Comparison of ENCODE assay signal across 1 cellular context in genomic region chr4:102781570-102781969, GRCh38.
TF ChIP-seq lines count a peak whose summit lies in the region.

No MANE protein-coding gene starts in this region.

TF ChIP-seq in K562, 482 proteins besides CTCF, POLR2A, EP300 and RAD21:
- no peak for TF ChIP-seq ZBTB1 (CRISPR knock-in tag; IDR thresholded peaks at IDR 0.05; ENCODE audit: borderline replicate concordance, low read depth)
- TF ChIP-seq POLR2AphosphoS5 (IDR thresholded peaks at IDR 0.05; ENCODE audit: control insufficient read depth, insufficient read depth, low read depth, low read length): no peak
- TF ChIP-seq CREM (IDR thresholded peaks at IDR 0.05; ENCODE audit: low read depth): no peak
- TF ChIP-seq CGGBP1 (CRISPR knock-in tag; IDR thresholded peaks at IDR 0.05): no peak
- no peak for TF ChIP-seq SLC30A9 (CRISPR knock-in tag; IDR thresholded peaks at IDR 0.05)
- TF ChIP-seq, protein P1, sequence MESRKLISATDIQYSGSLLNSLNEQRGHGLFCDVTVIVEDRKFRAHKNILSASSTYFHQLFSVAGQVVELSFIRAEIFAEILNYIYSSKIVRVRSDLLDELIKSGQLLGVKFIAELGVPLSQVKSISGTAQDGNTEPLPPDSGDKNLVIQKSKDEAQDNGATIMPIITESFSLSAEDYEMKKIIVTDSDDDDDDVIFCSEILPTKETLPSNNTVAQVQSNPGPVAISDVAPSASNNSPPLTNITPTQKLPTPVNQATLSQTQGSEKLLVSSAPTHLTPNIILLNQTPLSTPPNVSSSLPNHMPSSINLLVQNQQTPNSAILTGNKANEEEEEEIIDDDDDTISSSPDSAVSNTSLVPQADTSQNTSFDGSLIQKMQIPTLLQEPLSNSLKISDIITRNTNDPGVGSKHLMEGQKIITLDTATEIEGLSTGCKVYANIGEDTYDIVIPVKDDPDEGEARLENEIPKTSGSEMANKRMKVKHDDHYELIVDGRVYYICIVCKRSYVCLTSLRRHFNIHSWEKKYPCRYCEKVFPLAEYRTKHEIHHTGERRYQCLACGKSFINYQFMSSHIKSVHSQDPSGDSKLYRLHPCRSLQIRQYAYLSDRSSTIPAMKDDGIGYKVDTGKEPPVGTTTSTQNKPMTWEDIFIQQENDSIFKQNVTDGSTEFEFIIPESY (CRISPR knock-in tag; IDR thresholded peaks at IDR 0.05): no peak
- no peak for TF ChIP-seq ZNF717 (CRISPR knock-in tag; IDR thresholded peaks at IDR 0.05)
- TF ChIP-seq, protein P2, sequence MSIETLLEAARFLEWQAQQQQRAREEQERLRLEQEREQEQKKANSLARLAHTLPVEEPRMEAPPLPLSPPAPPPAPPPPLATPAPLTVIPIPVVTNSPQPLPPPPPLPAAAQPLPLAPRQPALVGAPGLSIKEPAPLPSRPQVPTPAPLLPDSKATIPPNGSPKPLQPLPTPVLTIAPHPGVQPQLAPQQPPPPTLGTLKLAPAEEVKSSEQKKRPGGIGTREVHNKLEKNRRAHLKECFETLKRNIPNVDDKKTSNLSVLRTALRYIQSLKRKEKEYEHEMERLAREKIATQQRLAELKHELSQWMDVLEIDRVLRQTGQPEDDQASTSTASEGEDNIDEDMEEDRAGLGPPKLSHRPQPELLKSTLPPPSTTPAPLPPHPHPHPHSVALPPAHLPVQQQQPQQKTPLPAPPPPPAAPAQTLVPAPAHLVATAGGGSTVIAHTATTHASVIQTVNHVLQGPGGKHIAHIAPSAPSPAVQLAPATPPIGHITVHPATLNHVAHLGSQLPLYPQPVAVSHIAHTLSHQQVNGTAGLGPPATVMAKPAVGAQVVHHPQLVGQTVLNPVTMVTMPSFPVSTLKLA (conservative IDR thresholded peaks at IDR 0.05): no peak
- no peak for TF ChIP-seq ZNF583 (CRISPR knock-in tag; IDR thresholded peaks at IDR 0.05)
- no peak for TF ChIP-seq BRD4 (IDR thresholded peaks at IDR 0.05)
- no peak for TF ChIP-seq ZNF282 (CRISPR knock-in tag; IDR thresholded peaks at IDR 0.05)
TF ChIP-seq in K562: peak in this region for 0.
